Comparison of ENCODE assay signal across 38 cellular contexts in genomic region chr19:30608471-30608870, GRCh38.
"Had no signal": no experiment of that assay in that cellular context is flagged by ENCODE, and none has a peak within 500 bp of the region (broad histone marks: within the 10 kb centered on the region; RNA-seq: fewer than 3 reads in every experiment).

No MANE protein-coding gene starts in this region.

- H3K27ac Mint-ChIP-seq: activated naive CD4-positive, alpha-beta T cell treated with anti-CD3 and anti-CD28 coated beads for 36 hours; activated naive CD4-positive, alpha-beta T cell treated with anti-CD3 and anti-CD28 coated beads, Interleukin-2, amount 10 ng/mL, durations not matched to agents 7 days and 5 days; activated naive CD4-positive, alpha-beta T cell treated with anti-CD3 and anti-CD28 coated beads, Interleukin-2, amount 50 U/mL, for 24 hours; activated naive CD4-positive, alpha-beta T cell treated with anti-CD3 and anti-CD28 coated beads, Interleukin-2, amount 50 U/mL, for 72 hours; activated naive CD8-positive, alpha-beta T cell; activated naive CD8-positive, alpha-beta T cell treated with anti-CD3 and anti-CD28 coated beads for 36 hours; activated naive CD8-positive, alpha-beta T cell treated with anti-CD3 and anti-CD28 coated beads, Interleukin-2, amount 10 ng/mL, durations not matched to agents 7 days and 5 days; activated naive CD8-positive, alpha-beta T cell treated with anti-CD3 and anti-CD28 coated beads, Interleukin-2, amount 50 U/mL, for 24 hours; activated T-cell treated with anti-CD3 and anti-CD28 coated beads, Interleukin-2, amount 50 U/mL, for 24 hours; activated T-helper 1 cell treated with anti-CD3 and anti-CD28 coated beads, Interleukin-12 subunit alpha, Interleukin-12 subunit beta, Interleukin-2, Interleukin-4 antibody, amounts not matched to agents 30 ng/mL and 10 ng/mL and 1 ng/mL, durations not matched to agents 14 hours and 24 hours and 36 hours; activated T-helper 17 cell treated with anti-CD3 and anti-CD28 coated beads, Interleukin-2, amount 50 U/mL, for 72 hours; activated T-helper 2 cell treated with anti-CD3 and anti-CD28 coated beads, Interferon-gamma antibody, Interleukin-2, Interleukin-4, amounts not matched to agents 10 μg/mL and 5 μg/mL and 100 μg/mL, durations not matched to agents 14 hours and 24 hours and 36 hours; brain had no signal

- H3K36me3 Mint-ChIP-seq: activated naive CD4-positive, alpha-beta T cell treated with anti-CD3 and anti-CD28 coated beads, Interleukin-2, amount 10 ng/mL, durations not matched to agents 7 days and 5 days; activated naive CD4-positive, alpha-beta T cell treated with anti-CD3 and anti-CD28 coated beads, Interleukin-2, amount 50 U/mL, for 24 hours; activated naive CD4-positive, alpha-beta T cell treated with anti-CD3 and anti-CD28 coated beads, Interleukin-2, amount 50 U/mL, for 72 hours; activated naive CD8-positive, alpha-beta T cell; activated naive CD8-positive, alpha-beta T cell treated with anti-CD3 and anti-CD28 coated beads for 36 hours; activated naive CD8-positive, alpha-beta T cell treated with anti-CD3 and anti-CD28 coated beads, Interleukin-2, amount 10 ng/mL, durations not matched to agents 7 days and 5 days; brain had no signal

- H3K36me3 ChIP-seq: adrenal gland, ascending aorta, brain microvascular endothelial cell, breast epithelium, cardiac muscle cell had no signal

- H3K27ac ChIP-seq: adrenal gland, ascending aorta, body of pancreas, brain microvascular endothelial cell, breast epithelium, cardiac muscle cell had no signal

- DNase-seq: activated effector memory CD4-positive, alpha-beta T cell treated with anti-CD3 and anti-CD28 coated beads, Interleukin-2, amount 50 U/mL, for 16 hours; activated effector memory CD4-positive, alpha-beta T cell treated with Interleukin-2 at 50 U/mL for 16 hours; activated gamma-delta T cell; activated gamma-delta T cell treated with Interleukin-2 at 50 U/mL for 16 hours; activated naive CD4-positive, alpha-beta T cell; activated naive CD4-positive, alpha-beta T cell treated with anti-CD3 and anti-CD28 coated beads for 36 hours; activated naive CD4-positive, alpha-beta T cell treated with anti-CD3 and anti-CD28 coated beads, Interleukin-2, amount 10 ng/mL, durations not matched to agents 7 days and 5 days; activated naive CD4-positive, alpha-beta T cell treated with anti-CD3 and anti-CD28 coated beads, Interleukin-2, amount 50 U/mL, for 16 hours; activated naive CD4-positive, alpha-beta T cell treated with Interleukin-2 at 50 U/mL for 16 hours; activated naive CD8-positive, alpha-beta T cell treated with anti-CD3 and anti-CD28 coated beads for 36 hours; activated naive CD8-positive, alpha-beta T cell treated with anti-CD3 and anti-CD28 coated beads, Interleukin-2, amount 10 ng/mL, durations not matched to agents 7 days and 5 days; activated naive CD8-positive, alpha-beta T cell treated with anti-CD3 and anti-CD28 coated beads, Interleukin-2, amount 50 U/mL, for 24 hours; activated T-cell treated with anti-CD3 and anti-CD28 coated beads for 4 hours; activated T-cell treated with anti-CD3 and anti-CD28 coated beads, Interleukin-2, amount 50 U/mL, for 1 hour; activated T-cell treated with anti-CD3 and anti-CD28 coated beads, Interleukin-2, amount 50 U/mL, for 24 hours; activated T-cell treated with anti-CD3 and anti-CD28 coated beads, Interleukin-2, amount 50 U/mL, for 4 hours; activated T-cell treated with anti-CD3 and anti-CD28 coated beads, Interleukin-2, amount 50 U/mL, for 48 hours; adrenal gland; amniotic stem cell; amygdala; anterior cingulate cortex; aorta; body of pancreas; brain microvascular endothelial cell; caudate nucleus; central memory CD4-positive, alpha-beta T cell; cerebellar nuclear complex had no signal

- H3K4me1 Mint-ChIP-seq: activated naive CD4-positive, alpha-beta T cell treated with anti-CD3 and anti-CD28 coated beads, Interleukin-2, amount 10 ng/mL, durations not matched to agents 7 days and 5 days; activated naive CD4-positive, alpha-beta T cell treated with anti-CD3 and anti-CD28 coated beads, Interleukin-2, amount 50 U/mL, for 24 hours; activated naive CD8-positive, alpha-beta T cell treated with anti-CD3 and anti-CD28 coated beads for 36 hours; activated naive CD8-positive, alpha-beta T cell treated with anti-CD3 and anti-CD28 coated beads, Interleukin-2, amount 10 ng/mL, durations not matched to agents 7 days and 5 days; activated naive CD8-positive, alpha-beta T cell treated with anti-CD3 and anti-CD28 coated beads, Interleukin-2, amount 50 U/mL, for 24 hours; activated T-helper 17 cell treated with anti-CD3 and anti-CD28 coated beads, Interleukin-2, amount 50 U/mL, for 72 hours; brain; central memory CD8-positive, alpha-beta T cell had no signal

- H3K4me3 ChIP-seq: adrenal gland, ascending aorta, body of pancreas, breast epithelium, cardiac muscle cell had no signal

- H3K9me3 Mint-ChIP-seq: activated naive CD4-positive, alpha-beta T cell treated with anti-CD3 and anti-CD28 coated beads for 36 hours; activated naive CD4-positive, alpha-beta T cell treated with anti-CD3 and anti-CD28 coated beads, Interleukin-2, amount 10 ng/mL, durations not matched to agents 7 days and 5 days; activated naive CD4-positive, alpha-beta T cell treated with anti-CD3 and anti-CD28 coated beads, Interleukin-2, amount 50 U/mL, for 24 hours; activated naive CD8-positive, alpha-beta T cell treated with anti-CD3 and anti-CD28 coated beads for 36 hours; activated T-cell treated with anti-CD3 and anti-CD28 coated beads, Interleukin-2, amount 50 U/mL, for 24 hours; activated T-cell treated with anti-CD3 and anti-CD28 coated beads, Interleukin-2, amount 50 U/mL, for 4 hours; activated T-helper 1 cell treated with anti-CD3 and anti-CD28 coated beads, Interleukin-12 subunit alpha, Interleukin-12 subunit beta, Interleukin-2, Interleukin-4 antibody, amounts not matched to agents 30 ng/mL and 10 ng/mL and 1 ng/mL, durations not matched to agents 14 hours and 24 hours and 36 hours; activated T-helper 17 cell treated with anti-CD3 and anti-CD28 coated beads, Interleukin-2, amount 50 U/mL, for 72 hours; activated T-helper 2 cell treated with anti-CD3 and anti-CD28 coated beads, Interferon-gamma antibody, Interleukin-2, Interleukin-4, amounts not matched to agents 10 μg/mL and 5 μg/mL and 100 μg/mL, durations not matched to agents 14 hours and 24 hours and 36 hours; central memory CD8-positive, alpha-beta T cell had no signal

- H3K4me1 ChIP-seq: adrenal gland, ascending aorta, body of pancreas, breast epithelium had no signal

- H3K4me3 Mint-ChIP-seq: activated naive CD4-positive, alpha-beta T cell treated with anti-CD3 and anti-CD28 coated beads for 36 hours; activated naive CD4-positive, alpha-beta T cell treated with anti-CD3 and anti-CD28 coated beads, Interleukin-2, amount 10 ng/mL, durations not matched to agents 7 days and 5 days; activated naive CD4-positive, alpha-beta T cell treated with anti-CD3 and anti-CD28 coated beads, Interleukin-2, amount 50 U/mL, for 24 hours; activated naive CD8-positive, alpha-beta T cell; activated naive CD8-positive, alpha-beta T cell treated with anti-CD3 and anti-CD28 coated beads for 36 hours; activated naive CD8-positive, alpha-beta T cell treated with anti-CD3 and anti-CD28 coated beads, Interleukin-2, amount 10 ng/mL, durations not matched to agents 7 days and 5 days; activated naive CD8-positive, alpha-beta T cell treated with anti-CD3 and anti-CD28 coated beads, Interleukin-2, amount 50 U/mL, for 24 hours; activated T-cell treated with anti-CD3 and anti-CD28 coated beads, Interleukin-2, amount 50 U/mL, for 24 hours; activated T-cell treated with anti-CD3 and anti-CD28 coated beads, Interleukin-2, amount 50 U/mL, for 4 hours; activated T-helper 1 cell treated with anti-CD3 and anti-CD28 coated beads, Interleukin-12 subunit alpha, Interleukin-12 subunit beta, Interleukin-2, Interleukin-4 antibody, amounts not matched to agents 30 ng/mL and 10 ng/mL and 1 ng/mL, durations not matched to agents 14 hours and 24 hours and 36 hours; activated T-helper 17 cell treated with anti-CD3 and anti-CD28 coated beads, Interleukin-2, amount 50 U/mL, for 72 hours; brain; central memory CD8-positive, alpha-beta T cell had no signal

- H3K27me3 ChIP-seq: adrenal gland, ascending aorta, body of pancreas, brain microvascular endothelial cell, breast epithelium, cardiac muscle cell had no signal

- ATAC-seq: activated naive CD4-positive, alpha-beta T cell treated with anti-CD3 and anti-CD28 coated beads, Interleukin-2, amount 50 U/mL, for 72 hours; activated naive CD8-positive, alpha-beta T cell treated with anti-CD3 and anti-CD28 coated beads, Interleukin-2, amount 50 U/mL, for 24 hours; activated T-cell treated with anti-CD3 and anti-CD28 coated beads, Interleukin-2, amount 50 U/mL, for 4 hours; activated T-helper 17 cell treated with anti-CD3 and anti-CD28 coated beads, Interleukin-2, amount 50 U/mL, for 72 hours; body of pancreas had no signal

- H3K9me3 ChIP-seq: adrenal gland, ascending aorta, body of pancreas, breast epithelium had no signal

- H3K27me3 Mint-ChIP-seq: activated naive CD4-positive, alpha-beta T cell treated with anti-CD3 and anti-CD28 coated beads, Interleukin-2, amount 10 ng/mL, durations not matched to agents 7 days and 5 days; activated naive CD4-positive, alpha-beta T cell treated with anti-CD3 and anti-CD28 coated beads, Interleukin-2, amount 50 U/mL, for 24 hours; activated naive CD8-positive, alpha-beta T cell; activated naive CD8-positive, alpha-beta T cell treated with anti-CD3 and anti-CD28 coated beads, Interleukin-2, amount 10 ng/mL, durations not matched to agents 7 days and 5 days; activated naive CD8-positive, alpha-beta T cell treated with anti-CD3 and anti-CD28 coated beads, Interleukin-2, amount 50 U/mL, for 24 hours; brain; central memory CD8-positive, alpha-beta T cell had no signal
